2 cellular contexts compared by ENCODE assay signal in the genomic region with DNA sequence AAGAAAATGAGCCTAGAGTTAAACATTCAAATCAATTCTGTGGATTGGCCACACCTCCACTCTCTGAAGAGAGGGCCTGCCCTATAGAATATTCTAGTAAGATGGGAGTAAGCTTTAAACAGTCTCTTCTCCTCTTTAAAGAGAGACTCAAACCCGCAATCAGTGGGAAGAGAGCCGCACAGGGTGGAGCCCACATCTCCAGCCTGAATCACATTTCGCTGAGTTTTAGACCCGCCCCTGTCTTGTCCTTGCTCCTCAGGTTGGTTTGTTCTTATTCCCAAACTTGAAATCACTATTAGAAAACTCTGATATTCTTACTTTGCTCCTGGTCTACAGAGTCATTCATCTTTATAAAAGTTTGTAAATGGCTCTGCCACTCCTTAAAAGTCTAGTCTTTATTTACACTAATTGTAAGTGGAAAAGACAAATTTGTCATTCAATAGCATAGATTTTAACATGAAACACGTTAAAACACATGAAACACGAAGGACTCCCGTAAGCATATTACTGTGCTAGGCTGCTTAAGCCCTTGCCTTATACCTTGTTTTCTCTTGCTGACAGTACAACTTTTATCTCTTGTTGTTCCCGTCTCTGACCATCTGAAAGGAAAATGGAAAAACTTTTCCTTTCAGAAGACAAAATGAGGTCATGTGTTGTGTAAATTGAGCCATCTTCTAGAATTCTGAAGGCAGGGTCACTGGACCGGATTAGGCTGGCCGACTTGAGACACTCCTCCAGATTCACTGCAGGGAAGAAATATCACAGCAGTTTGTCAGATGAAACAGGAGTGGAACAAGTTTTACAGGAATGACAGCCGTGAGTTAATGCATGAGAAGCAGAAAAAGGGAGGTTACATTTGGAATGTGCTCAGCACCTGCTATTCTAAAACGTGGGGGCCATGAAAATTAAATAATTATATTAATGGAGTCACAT.
TF ChIP-seq lines count a peak whose summit lies in the region.

No MANE protein-coding gene starts in this region.

TF ChIP-seq in HEK293T, 16 proteins besides CTCF, POLR2A, EP300 and RAD21:
- TF ChIP-seq PKNOX1 (IDR thresholded peaks at IDR 0.05) = peak; percentile 66
- no peak for TF ChIP-seq ZNF384 (IDR thresholded peaks at IDR 0.05)
- TF ChIP-seq SUZ12 (IDR thresholded peaks at IDR 0.05) = no peak
TF ChIP-seq in HEK293T: peak in this region for 1.

TF ChIP-seq in WTC11, 78 proteins besides CTCF, POLR2A, EP300 and RAD21:
- TF ChIP-seq, protein P1, sequence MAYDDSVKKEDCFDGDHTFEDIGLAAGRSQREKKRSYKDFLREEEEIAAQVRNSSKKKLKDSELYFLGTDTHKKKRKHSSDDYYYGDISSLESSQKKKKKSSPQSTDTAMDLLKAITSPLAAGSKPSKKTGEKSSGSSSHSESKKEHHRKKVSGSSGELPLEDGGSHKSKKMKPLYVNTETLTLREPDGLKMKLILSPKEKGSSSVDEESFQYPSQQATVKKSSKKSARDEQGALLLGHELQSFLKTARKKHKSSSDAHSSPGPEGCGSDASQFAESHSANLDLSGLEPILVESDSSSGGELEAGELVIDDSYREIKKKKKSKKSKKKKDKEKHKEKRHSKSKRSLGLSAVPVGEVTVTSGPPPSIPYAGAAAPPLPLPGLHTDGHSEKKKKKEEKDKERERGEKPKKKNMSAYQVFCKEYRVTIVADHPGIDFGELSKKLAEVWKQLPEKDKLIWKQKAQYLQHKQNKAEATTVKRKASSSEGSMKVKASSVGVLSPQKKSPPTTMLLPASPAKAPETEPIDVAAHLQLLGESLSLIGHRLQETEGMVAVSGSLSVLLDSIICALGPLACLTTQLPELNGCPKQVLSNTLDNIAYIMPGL (CRISPR knock-in tag; IDR thresholded peaks at IDR 0.05) = no peak
- TF ChIP-seq ZNF396 (CRISPR knock-in tag; IDR thresholded peaks at IDR 0.05; ENCODE audit: borderline replicate concordance) (no peak), TP53 (CRISPR knock-in tag; IDR thresholded peaks at IDR 0.05) (no peak), AR (CRISPR knock-in tag; IDR thresholded peaks at IDR 0.05) (no peak), ZNF263 (CRISPR knock-in tag; IDR thresholded peaks at IDR 0.05; ENCODE audit: low read depth) (no peak), SMAD3 (CRISPR knock-in tag; IDR thresholded peaks at IDR 0.05; ENCODE audit: borderline replicate concordance) (no peak), GTF2I (CRISPR knock-in tag; conservative IDR thresholded peaks at IDR 0.05) (no peak), RELA (CRISPR knock-in tag; IDR thresholded peaks at IDR 0.05; ENCODE audit: borderline replicate concordance) (no peak), ZNF532 (CRISPR knock-in tag; IDR thresholded peaks at IDR 0.05; ENCODE audit: borderline replicate concordance) (no peak)
TF ChIP-seq in WTC11: peak in this region for 0.
